In genomic region chr2:189534854-189535253, GRCh38 we compare ENCODE assay signal across 13 cellular contexts. TPM values are rescaled to one million over a fixed set of nuclear protein-coding genes. Genes with fewer than 3 reads are reported as not detected.
DNase-seq lines count a peak whose midpoint lies in the region; ATAC-seq and TF ChIP-seq lines count a peak whose summit lies in the region.
"Had no signal": no experiment of that assay in that cellular context is flagged by ENCODE, and none has a peak within 500 bp of the region (broad histone marks: within the 10 kb centered on the region; RNA-seq: fewer than 3 reads in every experiment).

No MANE protein-coding gene starts in this region.

- no peaks in the 10 kb centered on the region for H3K9me1 ChIP-seq in IMR-90 (ENCODE audit: insufficient read depth, low read length)

- H3K18ac ChIP-seq in IMR-90 (ENCODE audit: low read depth, low read length): peak overlapping the region; percentile 26; the same call in 1 of the 2 replicates

- DNase-seq in A172 (ENCODE audit: low spot score) (peak; percentile 25), IMR-90 (peak; percentile 78), coronary artery (ENCODE audit: low spot score) (no peak), mesothelial cell of epicardium (ENCODE audit: low spot score in 2 of 2, unreplicated experiment in 2 of 2) (no peak)
- DNase-seq in stimulated activated CD4-positive, alpha-beta T cell treated with anti-CD3 and anti-CD28 coated beads, Interleukin-1b, Interleukin-23, amount 100 ng/mL, for 48 hours: no peak
- DNase-seq in activated CD8-positive, alpha-beta T cell treated with anti-CD3 and anti-CD28 coated beads for 36 hours: no peak
- no peak for DNase-seq in activated naive CD4-positive, alpha-beta T cell treated with Interleukin-2 at 50 U/mL for 16 hours
- no peak for DNase-seq in activated CD4-positive, CD25-positive, alpha-beta regulatory T cell treated with anti-CD3 and anti-CD28 coated beads, Interleukin-2, amount 50 U/mL, for 72 hours
- DNase-seq: AML-193, cortex of kidney, naive B cell, NCI-H1417 treated with DMSO at 0.1 percent for 48 hours had no signal

- H3K27me3 Mint-ChIP-seq in mesothelial cell of epicardium (ENCODE audit: low read depth): no peaks in the 10 kb centered on the region
- H3K27me3 Mint-ChIP-seq in activated CD8-positive, alpha-beta T cell treated with anti-CD3 and anti-CD28 coated beads for 36 hours: peaks cover 1% of the 10 kb centered on the region

- BruUV-seq in IMR-90 (replicated peaks; lab: Mats Ljungman, UMichigan): no TSS peak

- no peak overlapping the region for H2AK9ac ChIP-seq in IMR-90 (replicated peaks; ENCODE audit: low read depth, low read length, poor library complexity)

- peak overlapping the region; percentile 65 for H3K14ac ChIP-seq in IMR-90 (replicated peaks; ENCODE audit: low read depth, low read length)

- H3K27ac ChIP-seq in IMR-90 (ENCODE audit: insufficient read depth, low read length) (no peak overlapping the region), coronary artery (peak overlapping the region; percentile 15 to 67)
- H3K27ac ChIP-seq: VCaP had no signal

- H3K4me1 ChIP-seq in IMR-90 (ENCODE audit: control insufficient read depth, insufficient read depth, low read length): peaks cover 3% of the 10 kb centered on the region

- H3K9me3 ChIP-seq in IMR-90 (ENCODE audit: control insufficient read depth, insufficient read depth, low read length): no peaks in the 10 kb centered on the region

- H4K8ac ChIP-seq in IMR-90 (ENCODE audit: low read depth in 2 of 2, low read length in 2 of 2): peak overlapping the region; percentile 66 to 70; a peak in 3 of 4 replicates

- no peaks in the 10 kb centered on the region for H3K27me3 ChIP-seq in IMR-90 (ENCODE audit: control insufficient read depth, insufficient read depth, low read length)

- no peak overlapping the region for H3K9ac ChIP-seq in IMR-90 (ENCODE audit: low read depth, low read length)

- peaks cover 3% of the 10 kb centered on the region for H3K36me3 Mint-ChIP-seq in mesothelial cell of epicardium
- no peaks in the 10 kb centered on the region for H3K36me3 Mint-ChIP-seq in activated CD8-positive, alpha-beta T cell treated with anti-CD3 and anti-CD28 coated beads for 36 hours (ENCODE audit: low read depth)
- H3K36me3 Mint-ChIP-seq: naive B cell had no signal

- peaks cover 69% of the 10 kb centered on the region for H3K4me1 Mint-ChIP-seq in mesothelial cell of epicardium
- no peaks in the 10 kb centered on the region for H3K4me1 Mint-ChIP-seq in activated CD8-positive, alpha-beta T cell treated with anti-CD3 and anti-CD28 coated beads for 36 hours (ENCODE audit: low read depth)
- H3K4me1 Mint-ChIP-seq: naive B cell had no signal

- WGBS in IMR-90 (ENCODE audit: extremely low coverage in 2 of 2, insufficient read length in 1 of 2), 2 experiments: no CpG with 5 or more reads among the region's 1 CpG

- no peak overlapping the region for H3K4me3 Mint-ChIP-seq in mesothelial cell of epicardium
- H3K4me3 Mint-ChIP-seq in activated CD8-positive, alpha-beta T cell treated with anti-CD3 and anti-CD28 coated beads for 36 hours: no peak overlapping the region
- H3K4me3 Mint-ChIP-seq: naive B cell had no signal

- H3K56ac ChIP-seq in IMR-90 (ENCODE audit: extremely low read depth, insufficient read depth, low read length): 0 out of 2 replicates have a peak overlapping the region, but pooled peaks have one; percentile 6

- no peak overlapping the region for H3K4me2 ChIP-seq in IMR-90 (ENCODE audit: low read depth, low read length)

- CTCF ChIA-PET in IMR-90 (lab: Yijun Ruan, JAX): interaction anchor here (0.5 kb wide), 1 partner anchor 78 kb away, joined by 3 read pairs; no protein-coding TSS in a partner anchor
- CTCF ChIA-PET in activated CD8-positive, alpha-beta T cell treated with anti-CD3 and anti-CD28 coated beads for 36 hours (lab: Charles Lee): no interaction called here

- H3K79me1 ChIP-seq in IMR-90 (ENCODE audit: low read depth in 1 of 2, low read length in 2 of 2): no peaks in the 10 kb centered on the region

- H2AK5ac ChIP-seq in IMR-90 (ENCODE audit: low read depth, low read length): no peak overlapping the region

- dilution Hi-C loops in IMR-90 (cut with HindIII; ENCODE audit: low sequenced_read_pairs, unreplicated experiment): no loop called here

- H2BK15ac ChIP-seq in IMR-90 (ENCODE audit: low read depth, low read length): peak overlapping the region; percentile 32; the same call in 1 of the 3 replicates

- H4K20me1 ChIP-seq in IMR-90 (ENCODE audit: insufficient read depth, low read length): no peaks in the 10 kb centered on the region

- H3K9me3 Mint-ChIP-seq in mesothelial cell of epicardium: peaks cover 10% of the 10 kb centered on the region
- H3K9me3 Mint-ChIP-seq in activated CD8-positive, alpha-beta T cell treated with anti-CD3 and anti-CD28 coated beads for 36 hours: no peaks in the 10 kb centered on the region

- POLR2A ChIA-PET in IMR-90 (lab: Charles Lee; ENCODE audit: unreplicated experiment): no interaction called here
- POLR2A ChIA-PET in activated CD8-positive, alpha-beta T cell treated with anti-CD3 and anti-CD28 coated beads for 36 hours (lab: Charles Lee): no interaction called here

- no peak overlapping the region for H3K4me3 ChIP-seq in IMR-90 (ENCODE audit: insufficient read depth, low read depth, low read length)
- H3K4me3 ChIP-seq in coronary artery: no peak overlapping the region

- no peak overlapping the region for H2AFZ ChIP-seq in IMR-90 (replicated peaks; ENCODE audit: low read length, poor library complexity)

- TF ChIP-seq POLR2A in IMR-90 (IDR thresholded peaks at IDR 0.05; ENCODE audit: low read depth, low read length): no peak

- in situ Hi-C loops in IMR-90 (cut with MboI; ENCODE audit: low sequenced_read_pairs): no loop called here

- TF ChIP-seq CTCF in IMR-90 (conservative IDR thresholded peaks at IDR 0.05; ENCODE audit: low read depth, low read length) (no peak), coronary artery (IDR thresholded peaks at IDR 0.05) (no peak), mesothelial cell of epicardium (IDR thresholded peaks at IDR 0.05; ENCODE audit: unreplicated experiment) (no peak)
- no peak for TF ChIP-seq CTCF in activated CD8-positive, alpha-beta T cell treated with anti-CD3 and anti-CD28 coated beads for 36 hours (IDR thresholded peaks at IDR 0.05)

- intact Hi-C loops in IMR-90 (cut with micrococcal nuclease): no loop called here
- intact Hi-C loops in activated CD8-positive, alpha-beta T cell treated with anti-CD3 and anti-CD28 coated beads for 36 hours (cut with micrococcal nuclease): no loop called here

- H4K5ac ChIP-seq in IMR-90 (ENCODE audit: low read depth, low read length): peak overlapping the region; percentile 37; the same call in 1 of the 2 replicates

- peak overlapping the region; percentile 93 for H2BK20ac ChIP-seq in IMR-90 (ENCODE audit: low read depth, low read length)

- TF ChIP-seq RAD21 in IMR-90 (IDR thresholded peaks at IDR 0.05; ENCODE audit: low read length): no peak

- H3K23ac ChIP-seq in IMR-90 (ENCODE audit: low read depth, low read length): 0 out of 2 replicates have a peak overlapping the region, but pooled peaks have one; percentile 19

- H3K27ac Mint-ChIP-seq in mesothelial cell of epicardium: peak overlapping the region; percentile 52
- no peak overlapping the region for H3K27ac Mint-ChIP-seq in activated CD8-positive, alpha-beta T cell treated with anti-CD3 and anti-CD28 coated beads for 36 hours
- H3K27ac Mint-ChIP-seq: naive B cell had no signal

- H2BK5ac ChIP-seq in IMR-90 (ENCODE audit: low read depth, low read length, poor library complexity, severe bottlenecking): peak overlapping the region; percentile 72

- ATAC-seq in IMR-90 (ENCODE audit: low read depth): peak; percentile 90
- no peak for ATAC-seq in activated CD8-positive, alpha-beta T cell treated with anti-CD3 and anti-CD28 coated beads for 36 hours

- H3K36me3 ChIP-seq in IMR-90 (ENCODE audit: control insufficient read depth, insufficient read depth, low read length): no peaks in the 10 kb centered on the region

- peak overlapping the region; percentile 84; the same call in 1 of the 2 replicates for H3K4ac ChIP-seq in IMR-90 (ENCODE audit: low read depth, low read length)

- peak overlapping the region; percentile 81 for H2BK120ac ChIP-seq in IMR-90 (ENCODE audit: low read depth, low read length)

- H4K91ac ChIP-seq in IMR-90 (ENCODE audit: insufficient read depth, low read depth, low read length): no peak overlapping the region

TF ChIP-seq in IMR-90, 13 proteins besides CTCF, POLR2A, EP300 and RAD21:
- TF ChIP-seq RFX5 (IDR thresholded peaks at IDR 0.05; ENCODE audit: low read depth, low read length): no peak
- peak; percentile 97 for TF ChIP-seq NFE2L2 (IDR thresholded peaks at IDR 0.05; ENCODE audit: low read depth, low read length)
- TF ChIP-seq MAFK (IDR thresholded peaks at IDR 0.05; ENCODE audit: low read depth, low read length): peak; percentile 71
- TF ChIP-seq CEBPB (IDR thresholded peaks at IDR 0.05; ENCODE audit: low read depth, low read length): peak; percentile 68

RNA-seq across cellular contexts. Expression of gene SLC40A1, which starts 45.7 kb away (rescaled TPM):
- total RNA-seq in A172 (2014; rRNA removed; shearing (Covaris generic)): 1.2 and 1.4 TPM in 2 replicates
- total RNA-seq in IMR-90 (2012; rRNA removed) (3.9 and 5.0 TPM in 2 replicates), mesothelial cell of epicardium (152 to 156 TPM (median 154 TPM) in 3 replicates)
- polyA plus RNA-seq in IMR-90 (2012; rRNA removed): 1.3 and 1.5 TPM in 2 replicates
- 1.0 and 1.5 TPM in 2 replicates for polyA plus RNA-seq in IMR-90 (2012; cell fraction: cytosol; rRNA removed)
- polyA plus RNA-seq in IMR-90 (2012; cell fraction: nucleus; rRNA removed; ENCODE audit: low replicate concordance): 0.25 and 1.4 TPM in 2 replicates
- total RNA-seq in activated CD8-positive, alpha-beta T cell treated with anti-CD3 and anti-CD28 coated beads for 36 hours: 1 to 10 TPM; 1.2 to 1.5 TPM

Comparison
In these comparisons a context has a peak if more than half of its experiments do, and no peak if none do; other contexts are left out.
1. DNase-seq: peak in A172 (single experiment) and IMR-90 (single experiment); none in coronary artery (single experiment), mesothelial cell of epicardium (0 of 2), stimulated activated CD4-positive, alpha-beta T cell treated with anti-CD3 and anti-CD28 coated beads, Interleukin-1b, Interleukin-23, amount 100 ng/mL, for 48 hours (single experiment), activated CD8-positive, alpha-beta T cell treated with anti-CD3 and anti-CD28 coated beads for 36 hours (single experiment), activated naive CD4-positive, alpha-beta T cell treated with Interleukin-2 at 50 U/mL for 16 hours (single experiment) and activated CD4-positive, CD25-positive, alpha-beta regulatory T cell treated with anti-CD3 and anti-CD28 coated beads, Interleukin-2, amount 50 U/mL, for 72 hours (single experiment).
2. RNA of gene SLC40A1, which starts 45.7 kb away (total RNA-seq): 152 to 156 TPM in mesothelial cell of epicardium; 3.9 to 5.0 TPM in IMR-90, 1.2 to 1.5 TPM in activated CD8-positive, alpha-beta T cell treated with anti-CD3 and anti-CD28 coated beads for 36 hours and 1.2 to 1.4 TPM in A172; every median in the first group is over 10 times any median in the second.